ENCODE assay signal across 8 cellular contexts in genomic region chr16:24516900-24517669, GRCh38. TPM values are rescaled to one million over a fixed set of nuclear protein-coding genes. Genes with fewer than 3 reads are reported as not detected.
DNase-seq lines count a peak whose midpoint lies in the region; ATAC-seq and TF ChIP-seq lines count a peak whose summit lies in the region.

No MANE protein-coding gene starts in this region.

- TF ChIP-seq CTCF in GM12872 (IDR thresholded peaks at IDR 0.05; ENCODE audit: insufficient read depth, low read depth, low read length) (peak; percentile 88), retinal pigment epithelial cell (conservative IDR thresholded peaks at IDR 0.05; ENCODE audit: low read depth, low read length) (peak; percentile 97)

- ATAC-seq in left ventricle myocardium superior (peak; percentile 90), GM21423 (IDR thresholded peaks at IDR 0.05; ENCODE audit: unreplicated experiment) (no peak), HG03045 (IDR thresholded peaks at IDR 0.05; ENCODE audit: unreplicated experiment) (no peak)

- intact Hi-C loops in left ventricle myocardium superior (cut with micrococcal nuclease), result no loop called here

- H3K4me3 ChIP-seq in retinal pigment epithelial cell (ENCODE audit: low read length), result no peak overlapping the region

- peak; percentile 78 for DNase-seq in NCI-H2029 treated with DMSO at 0.1 percent for 48 hours (lab: John Stamatoyannopoulos, UW)
- peak; percentile 63 for DNase-seq in T-helper 9 cell
- peak in 56 of 58 donors; percentile 9 to 87 (median 58) for DNase-seq in anterior cingulate cortex (lab: John Stamatoyannopoulos, UW)
- DNase-seq in left ventricle myocardium superior, result peak; percentile 67
- peak; percentile 55 for DNase-seq in retinal pigment epithelial cell (ENCODE audit: low read depth)

RNA-seq across cellular contexts. Expression of gene RBBP6, which starts 22.3 kb away (rescaled TPM):
- 26.4 TPM for total RNA-seq in left ventricle myocardium superior
